15 cellular contexts compared by ENCODE assay signal in genomic region chr11:26930518-26931247, GRCh38.
DNase-seq lines count a peak whose midpoint lies in the region; ATAC-seq and TF ChIP-seq lines count a peak whose summit lies in the region.
"Had no signal": no experiment of that assay in that cellular context is flagged by ENCODE, and none has a peak within 500 bp of the region (broad histone marks: within the 10 kb centered on the region; RNA-seq: fewer than 3 reads in every experiment).

No MANE protein-coding gene starts in this region.

- H3K27me3 ChIP-seq in smooth muscle cell (ENCODE audit: low read depth), result no peaks in the 10 kb centered on the region
- H3K27me3 ChIP-seq: heart right ventricle, tibial artery had no signal

- H3K9ac ChIP-seq in smooth muscle cell (ENCODE audit: low read depth), result peak overlapping the region; percentile 83

- H3K4me2 ChIP-seq in smooth muscle cell, result peak overlapping the region; percentile 79

- H3K27me3 Mint-ChIP-seq in glutamatergic neuron (ENCODE audit: unreplicated experiment), result peaks cover 5% of the 10 kb centered on the region
- H3K27me3 Mint-ChIP-seq: CD4-positive, alpha-beta T cell had no signal

- 88% methylated on average over 1 of the region's 1 CpG for WGBS in smooth muscle cell (ENCODE audit: low lambda C conversion rate)

- DNase-seq in GM03348 (ENCODE audit: low spot score), result peak; percentile 38
- peak; percentile 56 for DNase-seq in RPMI7951 (ENCODE audit: low read depth)
- DNase-seq in glutamatergic neuron, result no peak
- no peak for DNase-seq in smooth muscle cell (lab: John Stamatoyannopoulos, UW; ENCODE audit: unreplicated experiment)
- DNase-seq in superior temporal gyrus (ENCODE audit: extremely low spot score), result no peak
- DNase-seq in stimulated activated CD4-positive, alpha-beta T cell treated with anti-CD3 and anti-CD28 coated beads, Interleukin-1b, Interleukin-23, amount 100 ng/mL, for 48 hours, result no peak
- DNase-seq: CD4-positive, alpha-beta T cell; cortex of kidney; NCI-H1436; T-helper 1 cell; tibial artery had no signal

- no peaks in the 10 kb centered on the region for H3K9me3 ChIP-seq in smooth muscle cell (replicated peaks; ENCODE audit: low read depth)
- H3K9me3 ChIP-seq: tibial artery had no signal

- H3K4me3 ChIP-seq in smooth muscle cell, result no peak overlapping the region
- H3K4me3 ChIP-seq: GM12878, heart right ventricle, skin epidermis, tibial artery had no signal

- peaks cover 7% of the 10 kb centered on the region for H3K36me3 Mint-ChIP-seq in glutamatergic neuron (ENCODE audit: unreplicated experiment)

- H3K4me1 Mint-ChIP-seq in glutamatergic neuron (ENCODE audit: low read depth, unreplicated experiment), result peaks cover 13% of the 10 kb centered on the region

- no peak for TF ChIP-seq CTCF in glutamatergic neuron (IDR thresholded peaks at IDR 0.05; ENCODE audit: partially characterized antibody, unreplicated experiment)
- TF ChIP-seq CTCF in smooth muscle cell (IDR thresholded peaks at IDR 0.05; ENCODE audit: borderline replicate concordance, insufficient read depth, poor library complexity, severe bottlenecking), result no peak

- no peak overlapping the region for H2AFZ ChIP-seq in smooth muscle cell (ENCODE audit: low read depth)

- H3K9me3 Mint-ChIP-seq in glutamatergic neuron (ENCODE audit: unreplicated experiment), result peaks cover 4% of the 10 kb centered on the region

- H3K27ac Mint-ChIP-seq in glutamatergic neuron (ENCODE audit: unreplicated experiment), result peak overlapping the region; percentile 21
- H3K27ac Mint-ChIP-seq: CD4-positive, alpha-beta T cell had no signal

- H3K4me3 Mint-ChIP-seq in glutamatergic neuron (ENCODE audit: unreplicated experiment), result no peak overlapping the region
- H3K4me3 Mint-ChIP-seq: CD4-positive, alpha-beta T cell had no signal

- H3K27ac ChIP-seq in smooth muscle cell (ENCODE audit: low read depth), result peak overlapping the region; percentile 98
- H3K27ac ChIP-seq: tibial artery had no signal

- H3K36me3 ChIP-seq in smooth muscle cell (ENCODE audit: low read depth), result no peaks in the 10 kb centered on the region
- H3K36me3 ChIP-seq: heart right ventricle, tibial artery had no signal

- H3K79me2 ChIP-seq in smooth muscle cell (ENCODE audit: low read depth), result no peaks in the 10 kb centered on the region

- peaks cover 31% of the 10 kb centered on the region for H3F3A ChIP-seq in smooth muscle cell (ENCODE audit: low read depth)

- no peak for ATAC-seq in HG03432 (IDR thresholded peaks at IDR 0.05; ENCODE audit: unreplicated experiment)
- ATAC-seq: GM12878 had no signal

- H3K4me1 ChIP-seq in smooth muscle cell (ENCODE audit: low read depth), result peaks cover 24% of the 10 kb centered on the region

- no peaks in the 10 kb centered on the region for H4K20me1 ChIP-seq in smooth muscle cell (ENCODE audit: low read depth)

Comparison
In these comparisons a context has a peak if more than half of its experiments do, and no peak if none do; other contexts are left out.
1. DNase-seq: peak in GM03348 (single experiment) and RPMI7951 (single experiment); none in glutamatergic neuron (single experiment), smooth muscle cell (single experiment), superior temporal gyrus (single experiment) and stimulated activated CD4-positive, alpha-beta T cell treated with anti-CD3 and anti-CD28 coated beads, Interleukin-1b, Interleukin-23, amount 100 ng/mL, for 48 hours (single experiment).